In genomic region chr10:7933757-7934156, GRCh38 we compare ENCODE assay signal across 37 cellular contexts.
"Had no signal": no experiment of that assay in that cellular context is flagged by ENCODE, and none has a peak within 500 bp of the region (broad histone marks: within the 10 kb centered on the region; RNA-seq: fewer than 3 reads in every experiment).

No MANE protein-coding gene starts in this region.

- DNase-seq: activated CD4-positive, alpha-beta memory T cell treated with anti-CD3 and anti-CD28 coated beads, Interleukin-2, amount 10 ng/mL, durations not matched to agents 7 days and 5 days; activated CD4-positive, alpha-beta T cell treated with anti-CD3 and anti-CD28 coated beads for 1 hour; activated CD4-positive, alpha-beta T cell treated with anti-CD3 and anti-CD28 coated beads for 36 hours; activated CD4-positive, alpha-beta T cell treated with anti-CD3 and anti-CD28 coated beads for 48 hours; activated CD4-positive, alpha-beta T cell treated with anti-CD3 and anti-CD28 coated beads, Interleukin-2, amount 10 ng/mL, durations not matched to agents 7 days and 5 days; activated CD4-positive, alpha-beta T cell treated with anti-CD3 and anti-CD28 coated beads, Interleukin-2, amount 50 U/mL, for 48 hours; activated CD4-positive, CD25-positive, alpha-beta regulatory T cell; activated CD8-positive, alpha-beta memory T cell treated with anti-CD3 and anti-CD28 coated beads for 24 hours; activated CD8-positive, alpha-beta memory T cell treated with anti-CD3 and anti-CD28 coated beads, Interleukin-2, amount 10 ng/mL, durations not matched to agents 7 days and 5 days; activated CD8-positive, alpha-beta memory T cell treated with anti-CD3 and anti-CD28 coated beads, Interleukin-2, amount 50 U/mL, for 48 hours; activated CD8-positive, alpha-beta T cell treated with anti-CD3 and anti-CD28 coated beads, Interleukin-2, amount 10 ng/mL, durations not matched to agents 7 days and 5 days; activated effector memory CD4-positive, alpha-beta T cell treated with Interleukin-2 at 50 U/mL for 16 hours; activated gamma-delta T cell; activated naive CD4-positive, alpha-beta T cell treated with anti-CD3 and anti-CD28 coated beads, Interleukin-2, amount 10 ng/mL, durations not matched to agents 7 days and 5 days; activated naive CD4-positive, alpha-beta T cell treated with Interleukin-2 at 50 U/mL for 16 hours; activated naive CD8-positive, alpha-beta T cell treated with anti-CD3 and anti-CD28 coated beads, Interleukin-2, amount 10 ng/mL, durations not matched to agents 7 days and 5 days; activated naive CD8-positive, alpha-beta T cell treated with anti-CD3 and anti-CD28 coated beads, Interleukin-2, amount 50 U/mL, for 24 hours; activated T-cell treated with anti-CD3 and anti-CD28 coated beads, Interleukin-2, amount 50 U/mL, for 24 hours; activated T-cell treated with anti-CD3 and anti-CD28 coated beads, Interleukin-2, amount 50 U/mL, for 48 hours; amygdala; anterior cingulate cortex; body of pancreas; brain microvascular endothelial cell; central memory CD4-positive, alpha-beta T cell; T-helper 1 cell; T-helper 2 cell; T-helper 9 cell had no signal

- H3K4me1 ChIP-seq: breast epithelium had no signal

- H3K4me3 Mint-ChIP-seq: activated CD4-positive, alpha-beta memory T cell treated with anti-CD3 and anti-CD28 coated beads, Interleukin-2, amount 10 ng/mL, durations not matched to agents 7 days and 5 days; activated CD4-positive, alpha-beta T cell treated with anti-CD3 and anti-CD28 coated beads for 36 hours; activated CD4-positive, alpha-beta T cell treated with anti-CD3 and anti-CD28 coated beads, Interleukin-2, amount 10 ng/mL, durations not matched to agents 7 days and 5 days; activated CD8-positive, alpha-beta memory T cell treated with anti-CD3 and anti-CD28 coated beads, Interleukin-2, amount 10 ng/mL, durations not matched to agents 7 days and 5 days; activated CD8-positive, alpha-beta T cell treated with anti-CD3 and anti-CD28 coated beads, Interleukin-2, amount 10 ng/mL, durations not matched to agents 7 days and 5 days; activated naive CD4-positive, alpha-beta T cell treated with anti-CD3 and anti-CD28 coated beads, Interleukin-2, amount 10 ng/mL, durations not matched to agents 7 days and 5 days; activated naive CD4-positive, alpha-beta T cell treated with anti-CD3 and anti-CD28 coated beads, Interleukin-2, amount 50 U/mL, for 24 hours; activated naive CD8-positive, alpha-beta T cell; activated naive CD8-positive, alpha-beta T cell treated with anti-CD3 and anti-CD28 coated beads, Interleukin-2, amount 10 ng/mL, durations not matched to agents 7 days and 5 days; activated naive CD8-positive, alpha-beta T cell treated with anti-CD3 and anti-CD28 coated beads, Interleukin-2, amount 50 U/mL, for 24 hours; activated T-cell treated with anti-CD3 and anti-CD28 coated beads, Interleukin-2, amount 50 U/mL, for 24 hours; T-helper 1 cell treated with Interleukin-12 subunit alpha and Interleukin-12 subunit beta and Interleukin-4 antibody, amounts not matched to agents 30 μg/mL and 1 μg/mL, for 36 hours; T-helper 2 cell treated with Interferon-gamma antibody and Interleukin-4, amounts not matched to agents 5 μg/mL and 100 μg/mL, for 36 hours had no signal

- ATAC-seq: activated CD4-positive, alpha-beta T cell treated with anti-CD3 and anti-CD28 coated beads for 36 hours; activated CD4-positive, CD25-positive, alpha-beta regulatory T cell treated with anti-CD3 and anti-CD28 coated beads, Interleukin-2, amount 50 U/mL, for 24 hours; activated CD8-positive, alpha-beta memory T cell treated with anti-CD3 and anti-CD28 coated beads, Interleukin-2, amount 10 ng/mL, durations not matched to agents 7 days and 5 days; activated CD8-positive, alpha-beta T cell treated with anti-CD3 and anti-CD28 coated beads, Interleukin-2, amount 10 ng/mL, durations not matched to agents 7 days and 5 days; activated naive CD8-positive, alpha-beta T cell treated with anti-CD3 and anti-CD28 coated beads, Interleukin-2, amount 50 U/mL, for 24 hours; body of pancreas had no signal

- H3K36me3 ChIP-seq: brain microvascular endothelial cell, breast epithelium had no signal

- H3K9me3 ChIP-seq: body of pancreas, breast epithelium had no signal

- H3K27me3 ChIP-seq: body of pancreas, brain microvascular endothelial cell, breast epithelium had no signal

- H3K4me3 ChIP-seq: body of pancreas, breast epithelium had no signal

- H3K27me3 Mint-ChIP-seq: activated CD4-positive, alpha-beta memory T cell treated with anti-CD3 and anti-CD28 coated beads, Interleukin-2, amount 10 ng/mL, durations not matched to agents 7 days and 5 days; activated CD4-positive, alpha-beta T cell treated with anti-CD3 and anti-CD28 coated beads for 36 hours; activated CD4-positive, alpha-beta T cell treated with anti-CD3 and anti-CD28 coated beads, Interleukin-2, amount 10 ng/mL, durations not matched to agents 7 days and 5 days; activated CD8-positive, alpha-beta memory T cell treated with anti-CD3 and anti-CD28 coated beads, Interleukin-2, amount 10 ng/mL, durations not matched to agents 7 days and 5 days; activated naive CD4-positive, alpha-beta T cell treated with anti-CD3 and anti-CD28 coated beads, Interleukin-2, amount 10 ng/mL, durations not matched to agents 7 days and 5 days; activated naive CD4-positive, alpha-beta T cell treated with anti-CD3 and anti-CD28 coated beads, Interleukin-2, amount 50 U/mL, for 24 hours; activated naive CD8-positive, alpha-beta T cell; activated naive CD8-positive, alpha-beta T cell treated with anti-CD3 and anti-CD28 coated beads, Interleukin-2, amount 10 ng/mL, durations not matched to agents 7 days and 5 days; activated naive CD8-positive, alpha-beta T cell treated with anti-CD3 and anti-CD28 coated beads, Interleukin-2, amount 50 U/mL, for 24 hours; activated T-cell treated with anti-CD3 and anti-CD28 coated beads, Interleukin-2, amount 50 U/mL, for 24 hours had no signal

- FAIRE-seq: astrocyte, TTC549 had no signal

- H3K27ac Mint-ChIP-seq: activated CD4-positive, alpha-beta memory T cell treated with anti-CD3 and anti-CD28 coated beads, Interleukin-2, amount 10 ng/mL, durations not matched to agents 7 days and 5 days; activated CD4-positive, alpha-beta T cell treated with anti-CD3 and anti-CD28 coated beads for 36 hours; activated CD4-positive, alpha-beta T cell treated with anti-CD3 and anti-CD28 coated beads, Interleukin-2, amount 10 ng/mL, durations not matched to agents 7 days and 5 days; activated CD8-positive, alpha-beta memory T cell treated with anti-CD3 and anti-CD28 coated beads, Interleukin-2, amount 10 ng/mL, durations not matched to agents 7 days and 5 days; activated CD8-positive, alpha-beta T cell treated with anti-CD3 and anti-CD28 coated beads, Interleukin-2, amount 10 ng/mL, durations not matched to agents 7 days and 5 days; activated naive CD4-positive, alpha-beta T cell treated with anti-CD3 and anti-CD28 coated beads, Interleukin-2, amount 10 ng/mL, durations not matched to agents 7 days and 5 days; activated naive CD4-positive, alpha-beta T cell treated with anti-CD3 and anti-CD28 coated beads, Interleukin-2, amount 50 U/mL, for 24 hours; activated naive CD8-positive, alpha-beta T cell; activated naive CD8-positive, alpha-beta T cell treated with anti-CD3 and anti-CD28 coated beads, Interleukin-2, amount 10 ng/mL, durations not matched to agents 7 days and 5 days; activated naive CD8-positive, alpha-beta T cell treated with anti-CD3 and anti-CD28 coated beads, Interleukin-2, amount 50 U/mL, for 24 hours; activated T-cell treated with anti-CD3 and anti-CD28 coated beads, Interleukin-2, amount 50 U/mL, for 24 hours; activated T-helper 2 cell treated with anti-CD3 and anti-CD28 coated beads, Interferon-gamma antibody, Interleukin-2, Interleukin-4, amounts not matched to agents 10 μg/mL and 5 μg/mL and 100 μg/mL, durations not matched to agents 14 hours and 24 hours and 36 hours; T-helper 1 cell treated with Interleukin-12 subunit alpha and Interleukin-12 subunit beta and Interleukin-4 antibody, amounts not matched to agents 30 μg/mL and 1 μg/mL, for 36 hours; T-helper 2 cell treated with Interferon-gamma antibody and Interleukin-4, amounts not matched to agents 5 μg/mL and 100 μg/mL, for 36 hours had no signal

- H3K4me1 Mint-ChIP-seq: activated CD8-positive, alpha-beta memory T cell treated with anti-CD3 and anti-CD28 coated beads, Interleukin-2, amount 10 ng/mL, durations not matched to agents 7 days and 5 days had no signal

- H3K27ac ChIP-seq: body of pancreas, brain microvascular endothelial cell, breast epithelium, VCaP had no signal
